ENCODE assay signal across 24 cellular contexts in the genomic region with DNA sequence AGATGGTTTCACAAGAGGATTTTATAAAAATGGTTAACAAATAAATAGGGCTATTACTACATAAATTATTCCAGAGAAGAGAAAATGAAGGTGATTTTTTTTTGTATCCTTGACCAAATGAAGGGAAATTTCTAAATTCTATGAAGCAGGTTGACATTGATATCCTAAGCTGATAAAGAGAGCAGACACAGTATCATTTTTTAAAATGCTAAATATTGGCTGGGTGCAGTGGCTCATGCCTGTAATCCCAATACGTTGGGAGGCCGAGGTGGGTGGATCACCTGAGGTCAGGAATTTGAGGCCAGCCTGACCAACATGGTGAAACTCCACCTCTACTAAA.
"Had no signal": no experiment of that assay in that cellular context is flagged by ENCODE, and none has a peak within 500 bp of the region (broad histone marks: within the 10 kb centered on the region; RNA-seq: fewer than 3 reads in every experiment).

No MANE protein-coding gene starts in this region.

- DNase-seq: activated CD4-positive, alpha-beta memory T cell treated with anti-CD3 and anti-CD28 coated beads, Interleukin-2, amount 10 ng/mL, durations not matched to agents 7 days and 5 days; activated CD4-positive, alpha-beta T cell treated with anti-CD3 and anti-CD28 coated beads for 48 hours; activated CD4-positive, CD25-positive, alpha-beta regulatory T cell; activated CD8-positive, alpha-beta memory T cell treated with anti-CD3 and anti-CD28 coated beads, Interleukin-2, amount 10 ng/mL, durations not matched to agents 7 days and 5 days; activated naive CD4-positive, alpha-beta T cell; activated naive CD8-positive, alpha-beta T cell treated with anti-CD3 and anti-CD28 coated beads, Interleukin-2, amount 10 ng/mL, durations not matched to agents 7 days and 5 days; activated T-cell treated with anti-CD3 and anti-CD28 coated beads, Interleukin-2, amount 50 U/mL, for 1 hour; anterior cingulate cortex; central memory CD4-positive, alpha-beta T cell; gastrocnemius medialis; head of caudate nucleus; kidney; left ventricle myocardium inferior; naive B cell; ovary; psoas muscle; stimulated activated CD4-positive, alpha-beta T cell treated with anti-CD3 and anti-CD28 coated beads, Interleukin-4, amount 100 ng/mL, for 24 hours; stomach; T1000; upper lobe of left lung had no signal

- H3K36me3 ChIP-seq: gastrocnemius medialis, left ventricle myocardium inferior, ovary, stomach, upper lobe of left lung had no signal

- H3K4me3 ChIP-seq: gastrocnemius medialis, left ventricle myocardium inferior, ovary, psoas muscle, stomach, upper lobe of left lung had no signal

- H3K27ac ChIP-seq: gastrocnemius medialis, left ventricle myocardium inferior, ovary, psoas muscle, stomach, upper lobe of left lung had no signal

- H3K4me1 ChIP-seq: gastrocnemius medialis, left ventricle myocardium inferior, psoas muscle, stomach, upper lobe of left lung had no signal

- H3K9me3 ChIP-seq: ovary had no signal

- ATAC-seq: activated CD8-positive, alpha-beta memory T cell treated with anti-CD3 and anti-CD28 coated beads, Interleukin-2, amount 10 ng/mL, durations not matched to agents 7 days and 5 days; activated T-helper 17 cell treated with anti-CD3 and anti-CD28 coated beads, Interleukin-2, amount 50 U/mL, for 72 hours; psoas muscle; sciatic nerve; stimulated activated effector memory CD8-positive, alpha-beta T cell treated with anti-CD3 and anti-CD28 coated beads, Interleukin-12 subunit alpha, Interleukin-12 subunit beta, amount 100 ng/mL, for 72 hours had no signal

- H3K27me3 ChIP-seq: gastrocnemius medialis, ovary, stomach, upper lobe of left lung had no signal

- FAIRE-seq: colon, kidney had no signal
